In genomic region chr1:67685067-67685557, GRCh38 we compare ENCODE assay signal across 8 cellular contexts. TPM values are rescaled to one million over a fixed set of nuclear protein-coding genes. Genes with fewer than 3 reads are reported as not detected.
A peak's percentile ranks its signal among the peaks of the same experiment; 100 is the strongest.
DNase-seq lines count a peak whose midpoint lies in the region; ATAC-seq and TF ChIP-seq lines count a peak whose summit lies in the region.

Gene GADD45A (plus strand): TSS chr1:67685201. CDS start chr1:67685495, 294 bp downstream.

- CTCF ChIA-PET in activated CD8-positive, alpha-beta memory T cell treated with anti-CD3 and anti-CD28 coated beads for 36 hours (lab: Charles Lee): interaction anchor here (1.0 to 1.5 kb wide), 3 partner anchors 19 to 124 kb away, joined by 3 read pairs; no protein-coding TSS in a partner anchor

- H3K4me3 Mint-ChIP-seq in effector memory CD8-positive, alpha-beta T cell: peak within 1 kb of the TSS; percentile 90 to 100
- peak within 1 kb of the TSS; percentile 98 for H3K4me3 Mint-ChIP-seq in memory B cell

- H3K27me3 Mint-ChIP-seq in effector memory CD8-positive, alpha-beta T cell: no peaks in the 10 kb centered on the region
- H3K27me3 Mint-ChIP-seq in memory B cell: no peaks in the 10 kb centered on the region

- H3K36me3 Mint-ChIP-seq in effector memory CD8-positive, alpha-beta T cell (ENCODE audit: insufficient read depth): peaks cover 26% of the 10 kb centered on the region
- peaks cover 5% of the 10 kb centered on the region for H3K36me3 Mint-ChIP-seq in memory B cell

- H3K4me1 Mint-ChIP-seq in effector memory CD8-positive, alpha-beta T cell (ENCODE audit: low read depth in 2 of 2): peaks cover 18 to 19% of the 10 kb centered on the region in 2 donors
- H3K4me1 Mint-ChIP-seq in memory B cell: peaks cover 15% of the 10 kb centered on the region

- DNase-seq in CMK (ENCODE audit: low read depth): peak; percentile 97
- peak; percentile 96 for DNase-seq in GM20000 (ENCODE audit: low spot score)
- DNase-seq in HT-29 (ENCODE audit: low spot score): peak; percentile 97
- peak; percentile 98 to 99 for DNase-seq in NOMO-1 (lab: John Stamatoyannopoulos, UW; ENCODE audit: unreplicated experiment in 2 of 2)
- DNase-seq in effector memory CD8-positive, alpha-beta T cell: peak; percentile 90 to 92 (median 92)
- DNase-seq in memory B cell (ENCODE audit: low spot score in 2 of 2): peak; percentile 81 to 85
- peak; percentile 85 for DNase-seq in stimulated activated CD8-positive, alpha-beta memory T cell treated with anti-CD3 and anti-CD28 coated beads, Interleukin-12 subunit alpha, Interleukin-12 subunit beta, amount 100 ng/mL, for 4 hours (ENCODE audit: low read depth)

- no peak for TF ChIP-seq CTCF in GM20000 (IDR thresholded peaks at IDR 0.05; ENCODE audit: extremely low read depth, missing control alignments)

- POLR2A ChIA-PET in activated CD8-positive, alpha-beta memory T cell treated with anti-CD3 and anti-CD28 coated beads for 36 hours (lab: Charles Lee): interaction anchor here (0.6 to 1.8 kb wide), 9 partner anchors 9 to 352 kb away, joined by 3 to 9 read pairs (median 5); partner anchors contain the start of gene SERBP1

- H3K9me3 Mint-ChIP-seq in effector memory CD8-positive, alpha-beta T cell: no peaks in the 10 kb centered on the region
- no peaks in the 10 kb centered on the region for H3K9me3 Mint-ChIP-seq in memory B cell

- ATAC-seq in effector memory CD8-positive, alpha-beta T cell (replicated peaks): peak; percentile 82
- peak; percentile 87 for ATAC-seq in memory B cell (ENCODE audit: low read depth)

- H3K27ac Mint-ChIP-seq in effector memory CD8-positive, alpha-beta T cell: peak within 1 kb of the TSS; percentile 84 to 95
- peak within 1 kb of the TSS; percentile 86 for H3K27ac Mint-ChIP-seq in memory B cell

RNA-seq across cellular contexts. Expression of gene GADD45A, which starts in this region (rescaled TPM):
- total RNA-seq in HT-29 (2014; rRNA removed; shearing (Covaris generic)): 121 and 129 TPM in 2 replicates
- 10 to 100 TPM; 27.4 to 29.7 TPM for total RNA-seq in activated CD8-positive, alpha-beta memory T cell treated with anti-CD3 and anti-CD28 coated beads for 36 hours

Comparison
In these comparisons a context has a peak if more than half of its experiments do, and no peak if none do; other contexts are left out.
1. Peak in every context shown above with its lines: DNase-seq and ATAC-seq.